Comparison of ENCODE assay signal across 1 cellular context in the genomic region with DNA sequence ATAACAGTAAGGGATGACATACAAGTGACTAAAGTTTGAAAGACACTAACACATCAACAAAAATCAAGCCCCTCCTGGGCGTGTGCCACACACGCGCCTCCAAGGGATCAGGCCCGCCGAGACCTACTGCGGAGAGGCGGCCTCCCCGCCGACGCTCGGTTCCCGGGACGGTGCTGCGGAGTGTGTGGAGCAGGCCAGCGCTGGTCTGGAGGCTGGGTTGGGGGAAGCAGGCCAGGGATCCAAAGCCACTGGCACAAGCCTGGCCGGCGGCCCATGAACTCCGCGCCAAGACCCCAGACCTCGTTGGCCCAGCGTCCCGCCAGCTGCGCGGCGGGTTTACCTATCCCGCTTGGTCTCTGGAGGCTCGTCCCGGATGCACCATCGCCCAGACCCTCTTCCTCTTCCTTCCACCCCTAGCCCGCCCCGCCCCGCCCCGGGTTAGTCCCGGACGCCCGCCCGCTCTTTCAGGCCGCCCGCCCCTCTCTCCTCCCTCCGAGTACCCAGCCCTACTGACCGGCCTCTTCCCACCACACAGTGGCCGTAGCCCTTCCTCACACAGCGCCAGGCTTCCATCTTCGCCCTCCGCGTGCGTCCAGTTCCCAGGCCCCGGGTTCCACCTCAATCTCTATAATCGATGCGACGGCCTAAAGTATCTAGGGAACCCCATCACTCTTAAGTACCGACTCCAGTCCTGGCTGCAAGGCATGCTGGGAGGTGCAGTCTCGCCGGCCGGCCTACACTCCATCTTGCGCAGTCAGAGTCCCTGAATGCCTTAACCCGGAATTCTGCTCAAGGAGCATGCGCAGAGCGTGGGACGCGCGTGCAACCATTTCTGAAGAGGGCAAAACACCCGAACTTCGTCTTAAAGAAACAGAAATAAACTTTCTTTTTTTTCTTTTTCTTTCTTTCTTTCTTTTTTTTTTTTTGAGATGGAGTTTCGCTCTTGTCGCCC.
TF ChIP-seq lines count a peak whose summit lies in the region.

A gene with protein sequence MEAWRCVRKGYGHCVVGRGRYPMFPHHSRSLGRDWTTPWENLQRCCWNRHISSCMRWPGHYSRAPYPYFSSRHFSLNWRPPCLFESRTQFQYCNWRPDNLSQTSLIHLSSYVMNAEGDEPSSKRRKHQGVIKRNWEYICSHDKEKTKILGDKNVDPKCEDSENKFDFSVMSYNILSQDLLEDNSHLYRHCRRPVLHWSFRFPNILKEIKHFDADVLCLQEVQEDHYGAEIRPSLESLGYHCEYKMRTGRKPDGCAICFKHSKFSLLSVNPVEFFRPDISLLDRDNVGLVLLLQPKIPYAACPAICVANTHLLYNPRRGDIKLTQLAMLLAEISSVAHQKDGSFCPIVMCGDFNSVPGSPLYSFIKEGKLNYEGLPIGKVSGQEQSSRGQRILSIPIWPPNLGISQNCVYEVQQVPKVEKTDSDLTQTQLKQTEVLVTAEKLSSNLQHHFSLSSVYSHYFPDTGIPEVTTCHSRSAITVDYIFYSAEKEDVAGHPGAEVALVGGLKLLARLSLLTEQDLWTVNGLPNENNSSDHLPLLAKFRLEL (minus strand): TSS at position 769 of the 952 bp plus-strand sequence. CDS start 196 bp downstream, at position 573.

TF ChIP-seq in K562, 482 proteins besides CTCF, POLR2A, EP300 and RAD21 (continued from another document and continues in another):
- TF ChIP-seq GABPB2 (CRISPR knock-in tag; conservative IDR thresholded peaks at IDR 0.05) (no peak), TAF7 (tag; IDR thresholded peaks at IDR 0.05) (peak; percentile 32; the same call in 1 of the 2 replicates), EP400 (IDR thresholded peaks at IDR 0.05) (peak; percentile 85), SRSF7 (optimal IDR thresholded peaks at IDR 0.05; ENCODE audit: low read depth, low read length) (no peak), KLF13 (tag; IDR thresholded peaks at IDR 0.05; ENCODE audit: borderline replicate concordance, low read depth) (no peak), ZNF133 (CRISPR knock-in tag; IDR thresholded peaks at IDR 0.05) (no peak), ELF1 (tag; IDR thresholded peaks at IDR 0.05) (peak; percentile 94), TRIM28 (IDR thresholded peaks at IDR 0.05) (0 out of 2 replicates have a peak, but pooled peaks have one; percentile 9), FOS (IDR thresholded peaks at IDR 0.05; ENCODE audit: extremely low read depth, insufficient read length) (no peak), FOSL1 (tag; conservative IDR thresholded peaks at IDR 0.05) (no peak), SP1 (CRISPR knock-in tag; IDR thresholded peaks at IDR 0.05) (peak; percentile 48), ZSCAN29 (IDR thresholded peaks at IDR 0.05) (no peak), NR3C1 (CRISPR knock-in tag; IDR thresholded peaks at IDR 0.05) (no peak), HMG20A (CRISPR knock-in tag; conservative IDR thresholded peaks at IDR 0.05) (no peak)
- TF ChIP-seq, protein P1, sequence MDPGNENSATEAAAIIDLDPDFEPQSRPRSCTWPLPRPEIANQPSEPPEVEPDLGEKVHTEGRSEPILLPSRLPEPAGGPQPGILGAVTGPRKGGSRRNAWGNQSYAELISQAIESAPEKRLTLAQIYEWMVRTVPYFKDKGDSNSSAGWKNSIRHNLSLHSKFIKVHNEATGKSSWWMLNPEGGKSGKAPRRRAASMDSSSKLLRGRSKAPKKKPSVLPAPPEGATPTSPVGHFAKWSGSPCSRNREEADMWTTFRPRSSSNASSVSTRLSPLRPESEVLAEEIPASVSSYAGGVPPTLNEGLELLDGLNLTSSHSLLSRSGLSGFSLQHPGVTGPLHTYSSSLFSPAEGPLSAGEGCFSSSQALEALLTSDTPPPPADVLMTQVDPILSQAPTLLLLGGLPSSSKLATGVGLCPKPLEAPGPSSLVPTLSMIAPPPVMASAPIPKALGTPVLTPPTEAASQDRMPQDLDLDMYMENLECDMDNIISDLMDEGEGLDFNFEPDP (CRISPR knock-in tag; IDR thresholded peaks at IDR 0.05) = no peak
- TF ChIP-seq, protein P2, sequence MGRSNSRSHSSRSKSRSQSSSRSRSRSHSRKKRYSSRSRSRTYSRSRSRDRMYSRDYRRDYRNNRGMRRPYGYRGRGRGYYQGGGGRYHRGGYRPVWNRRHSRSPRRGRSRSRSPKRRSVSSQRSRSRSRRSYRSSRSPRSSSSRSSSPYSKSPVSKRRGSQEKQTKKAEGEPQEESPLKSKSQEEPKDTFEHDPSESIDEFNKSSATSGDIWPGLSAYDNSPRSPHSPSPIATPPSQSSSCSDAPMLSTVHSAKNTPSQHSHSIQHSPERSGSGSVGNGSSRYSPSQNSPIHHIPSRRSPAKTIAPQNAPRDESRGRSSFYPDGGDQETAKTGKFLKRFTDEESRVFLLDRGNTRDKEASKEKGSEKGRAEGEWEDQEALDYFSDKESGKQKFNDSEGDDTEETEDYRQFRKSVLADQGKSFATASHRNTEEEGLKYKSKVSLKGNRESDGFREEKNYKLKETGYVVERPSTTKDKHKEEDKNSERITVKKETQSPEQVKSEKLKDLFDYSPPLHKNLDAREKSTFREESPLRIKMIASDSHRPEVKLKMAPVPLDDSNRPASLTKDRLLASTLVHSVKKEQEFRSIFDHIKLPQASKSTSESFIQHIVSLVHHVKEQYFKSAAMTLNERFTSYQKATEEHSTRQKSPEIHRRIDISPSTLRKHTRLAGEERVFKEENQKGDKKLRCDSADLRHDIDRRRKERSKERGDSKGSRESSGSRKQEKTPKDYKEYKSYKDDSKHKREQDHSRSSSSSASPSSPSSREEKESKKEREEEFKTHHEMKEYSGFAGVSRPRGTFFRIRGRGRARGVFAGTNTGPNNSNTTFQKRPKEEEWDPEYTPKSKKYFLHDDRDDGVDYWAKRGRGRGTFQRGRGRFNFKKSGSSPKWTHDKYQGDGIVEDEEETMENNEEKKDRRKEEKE (IDR thresholded peaks at IDR 0.05; ENCODE audit: borderline replicate concordance in 1 of 2, control insufficient read depth in 1 of 2, low read depth in 2 of 2, low read length in 1 of 2) = 0 out of 4 replicates have a peak, but pooled peaks of 1 of the 2 experiments have one; percentile 49
- TF ChIP-seq, protein P3, sequence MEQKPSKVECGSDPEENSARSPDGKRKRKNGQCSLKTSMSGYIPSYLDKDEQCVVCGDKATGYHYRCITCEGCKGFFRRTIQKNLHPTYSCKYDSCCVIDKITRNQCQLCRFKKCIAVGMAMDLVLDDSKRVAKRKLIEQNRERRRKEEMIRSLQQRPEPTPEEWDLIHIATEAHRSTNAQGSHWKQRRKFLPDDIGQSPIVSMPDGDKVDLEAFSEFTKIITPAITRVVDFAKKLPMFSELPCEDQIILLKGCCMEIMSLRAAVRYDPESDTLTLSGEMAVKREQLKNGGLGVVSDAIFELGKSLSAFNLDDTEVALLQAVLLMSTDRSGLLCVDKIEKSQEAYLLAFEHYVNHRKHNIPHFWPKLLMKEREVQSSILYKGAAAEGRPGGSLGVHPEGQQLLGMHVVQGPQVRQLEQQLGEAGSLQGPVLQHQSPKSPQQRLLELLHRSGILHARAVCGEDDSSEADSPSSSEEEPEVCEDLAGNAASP (IDR thresholded peaks at IDR 0.05) = no peak
- TF ChIP-seq, protein P4, sequence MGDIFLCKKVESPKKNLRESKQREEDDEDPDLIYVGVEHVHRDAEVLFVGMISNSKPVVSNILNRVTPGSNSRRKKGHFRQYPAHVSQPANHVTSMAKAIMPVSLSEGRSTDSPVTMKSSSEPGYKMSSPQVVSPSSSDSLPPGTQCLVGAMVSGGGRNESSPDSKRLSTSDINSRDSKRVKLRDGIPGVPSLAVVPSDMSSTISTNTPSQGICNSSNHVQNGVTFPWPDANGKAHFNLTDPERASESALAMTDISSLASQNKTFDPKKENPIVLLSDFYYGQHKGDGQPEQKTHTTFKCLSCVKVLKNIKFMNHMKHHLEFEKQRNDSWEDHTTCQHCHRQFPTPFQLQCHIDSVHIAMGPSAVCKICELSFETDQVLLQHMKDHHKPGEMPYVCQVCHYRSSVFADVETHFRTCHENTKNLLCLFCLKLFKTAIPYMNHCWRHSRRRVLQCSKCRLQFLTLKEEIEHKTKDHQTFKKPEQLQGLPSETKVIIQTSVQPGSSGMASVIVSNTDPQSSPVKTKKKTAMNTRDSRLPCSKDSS (IDR thresholded peaks at IDR 0.05; ENCODE audit: low read depth, partially characterized antibody) = no peak
- TF ChIP-seq, protein P5, sequence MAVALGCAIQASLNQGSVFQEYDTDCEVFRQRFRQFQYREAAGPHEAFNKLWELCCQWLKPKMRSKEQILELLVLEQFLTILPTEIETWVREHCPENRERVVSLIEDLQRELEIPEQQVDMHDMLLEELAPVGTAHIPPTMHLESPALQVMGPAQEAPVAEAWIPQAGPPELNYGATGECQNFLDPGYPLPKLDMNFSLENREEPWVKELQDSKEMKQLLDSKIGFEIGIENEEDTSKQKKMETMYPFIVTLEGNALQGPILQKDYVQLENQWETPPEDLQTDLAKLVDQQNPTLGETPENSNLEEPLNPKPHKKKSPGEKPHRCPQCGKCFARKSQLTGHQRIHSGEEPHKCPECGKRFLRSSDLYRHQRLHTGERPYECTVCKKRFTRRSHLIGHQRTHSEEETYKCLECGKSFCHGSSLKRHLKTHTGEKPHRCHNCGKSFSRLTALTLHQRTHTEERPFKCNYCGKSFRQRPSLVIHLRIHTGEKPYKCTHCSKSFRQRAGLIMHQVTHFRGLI (CRISPR knock-in tag; IDR thresholded peaks at IDR 0.05) = no peak; the same call in 1 of the 2 replicates
- TF ChIP-seq, protein P6, sequence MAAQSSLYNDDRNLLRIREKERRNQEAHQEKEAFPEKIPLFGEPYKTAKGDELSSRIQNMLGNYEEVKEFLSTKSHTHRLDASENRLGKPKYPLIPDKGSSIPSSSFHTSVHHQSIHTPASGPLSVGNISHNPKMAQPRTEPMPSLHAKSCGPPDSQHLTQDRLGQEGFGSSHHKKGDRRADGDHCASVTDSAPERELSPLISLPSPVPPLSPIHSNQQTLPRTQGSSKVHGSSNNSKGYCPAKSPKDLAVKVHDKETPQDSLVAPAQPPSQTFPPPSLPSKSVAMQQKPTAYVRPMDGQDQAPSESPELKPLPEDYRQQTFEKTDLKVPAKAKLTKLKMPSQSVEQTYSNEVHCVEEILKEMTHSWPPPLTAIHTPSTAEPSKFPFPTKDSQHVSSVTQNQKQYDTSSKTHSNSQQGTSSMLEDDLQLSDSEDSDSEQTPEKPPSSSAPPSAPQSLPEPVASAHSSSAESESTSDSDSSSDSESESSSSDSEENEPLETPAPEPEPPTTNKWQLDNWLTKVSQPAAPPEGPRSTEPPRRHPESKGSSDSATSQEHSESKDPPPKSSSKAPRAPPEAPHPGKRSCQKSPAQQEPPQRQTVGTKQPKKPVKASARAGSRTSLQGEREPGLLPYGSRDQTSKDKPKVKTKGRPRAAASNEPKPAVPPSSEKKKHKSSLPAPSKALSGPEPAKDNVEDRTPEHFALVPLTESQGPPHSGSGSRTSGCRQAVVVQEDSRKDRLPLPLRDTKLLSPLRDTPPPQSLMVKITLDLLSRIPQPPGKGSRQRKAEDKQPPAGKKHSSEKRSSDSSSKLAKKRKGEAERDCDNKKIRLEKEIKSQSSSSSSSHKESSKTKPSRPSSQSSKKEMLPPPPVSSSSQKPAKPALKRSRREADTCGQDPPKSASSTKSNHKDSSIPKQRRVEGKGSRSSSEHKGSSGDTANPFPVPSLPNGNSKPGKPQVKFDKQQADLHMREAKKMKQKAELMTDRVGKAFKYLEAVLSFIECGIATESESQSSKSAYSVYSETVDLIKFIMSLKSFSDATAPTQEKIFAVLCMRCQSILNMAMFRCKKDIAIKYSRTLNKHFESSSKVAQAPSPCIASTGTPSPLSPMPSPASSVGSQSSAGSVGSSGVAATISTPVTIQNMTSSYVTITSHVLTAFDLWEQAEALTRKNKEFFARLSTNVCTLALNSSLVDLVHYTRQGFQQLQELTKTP (IDR thresholded peaks at IDR 0.05; ENCODE audit: low read depth in 1 of 2, partially characterized antibody in 2 of 2) = peak in 1 of 2 experiments; percentile 82
- TF ChIP-seq, protein P7, sequence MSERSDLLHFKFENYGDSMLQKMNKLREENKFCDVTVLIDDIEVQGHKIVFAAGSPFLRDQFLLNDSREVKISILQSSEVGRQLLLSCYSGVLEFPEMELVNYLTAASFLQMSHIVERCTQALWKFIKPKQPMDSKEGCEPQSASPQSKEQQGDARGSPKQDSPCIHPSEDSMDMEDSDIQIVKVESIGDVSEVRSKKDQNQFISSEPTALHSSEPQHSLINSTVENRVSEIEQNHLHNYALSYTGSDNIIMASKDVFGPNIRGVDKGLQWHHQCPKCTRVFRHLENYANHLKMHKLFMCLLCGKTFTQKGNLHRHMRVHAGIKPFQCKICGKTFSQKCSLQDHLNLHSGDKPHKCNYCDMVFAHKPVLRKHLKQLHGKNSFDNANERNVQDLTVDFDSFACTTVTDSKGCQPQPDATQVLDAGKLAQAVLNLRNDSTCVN (CRISPR knock-in tag; IDR thresholded peaks at IDR 0.05) = 0 out of 2 replicates have a peak, but pooled peaks have one; percentile 33
- TF ChIP-seq, protein P8, sequence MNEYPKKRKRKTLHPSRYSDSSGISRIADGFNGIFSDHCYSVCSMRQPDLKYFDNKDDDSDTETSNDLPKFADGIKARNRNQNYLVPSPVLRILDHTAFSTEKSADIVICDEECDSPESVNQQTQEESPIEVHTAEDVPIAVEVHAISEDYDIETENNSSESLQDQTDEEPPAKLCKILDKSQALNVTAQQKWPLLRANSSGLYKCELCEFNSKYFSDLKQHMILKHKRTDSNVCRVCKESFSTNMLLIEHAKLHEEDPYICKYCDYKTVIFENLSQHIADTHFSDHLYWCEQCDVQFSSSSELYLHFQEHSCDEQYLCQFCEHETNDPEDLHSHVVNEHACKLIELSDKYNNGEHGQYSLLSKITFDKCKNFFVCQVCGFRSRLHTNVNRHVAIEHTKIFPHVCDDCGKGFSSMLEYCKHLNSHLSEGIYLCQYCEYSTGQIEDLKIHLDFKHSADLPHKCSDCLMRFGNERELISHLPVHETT (CRISPR knock-in tag; conservative IDR thresholded peaks at IDR 0.05 in 1 of 2, IDR thresholded peaks at IDR 0.05 in 1 of 2) = peak in 1 of 2 experiments; percentile 82; a peak in 2 of 4 replicates
- TF ChIP-seq, protein P9, sequence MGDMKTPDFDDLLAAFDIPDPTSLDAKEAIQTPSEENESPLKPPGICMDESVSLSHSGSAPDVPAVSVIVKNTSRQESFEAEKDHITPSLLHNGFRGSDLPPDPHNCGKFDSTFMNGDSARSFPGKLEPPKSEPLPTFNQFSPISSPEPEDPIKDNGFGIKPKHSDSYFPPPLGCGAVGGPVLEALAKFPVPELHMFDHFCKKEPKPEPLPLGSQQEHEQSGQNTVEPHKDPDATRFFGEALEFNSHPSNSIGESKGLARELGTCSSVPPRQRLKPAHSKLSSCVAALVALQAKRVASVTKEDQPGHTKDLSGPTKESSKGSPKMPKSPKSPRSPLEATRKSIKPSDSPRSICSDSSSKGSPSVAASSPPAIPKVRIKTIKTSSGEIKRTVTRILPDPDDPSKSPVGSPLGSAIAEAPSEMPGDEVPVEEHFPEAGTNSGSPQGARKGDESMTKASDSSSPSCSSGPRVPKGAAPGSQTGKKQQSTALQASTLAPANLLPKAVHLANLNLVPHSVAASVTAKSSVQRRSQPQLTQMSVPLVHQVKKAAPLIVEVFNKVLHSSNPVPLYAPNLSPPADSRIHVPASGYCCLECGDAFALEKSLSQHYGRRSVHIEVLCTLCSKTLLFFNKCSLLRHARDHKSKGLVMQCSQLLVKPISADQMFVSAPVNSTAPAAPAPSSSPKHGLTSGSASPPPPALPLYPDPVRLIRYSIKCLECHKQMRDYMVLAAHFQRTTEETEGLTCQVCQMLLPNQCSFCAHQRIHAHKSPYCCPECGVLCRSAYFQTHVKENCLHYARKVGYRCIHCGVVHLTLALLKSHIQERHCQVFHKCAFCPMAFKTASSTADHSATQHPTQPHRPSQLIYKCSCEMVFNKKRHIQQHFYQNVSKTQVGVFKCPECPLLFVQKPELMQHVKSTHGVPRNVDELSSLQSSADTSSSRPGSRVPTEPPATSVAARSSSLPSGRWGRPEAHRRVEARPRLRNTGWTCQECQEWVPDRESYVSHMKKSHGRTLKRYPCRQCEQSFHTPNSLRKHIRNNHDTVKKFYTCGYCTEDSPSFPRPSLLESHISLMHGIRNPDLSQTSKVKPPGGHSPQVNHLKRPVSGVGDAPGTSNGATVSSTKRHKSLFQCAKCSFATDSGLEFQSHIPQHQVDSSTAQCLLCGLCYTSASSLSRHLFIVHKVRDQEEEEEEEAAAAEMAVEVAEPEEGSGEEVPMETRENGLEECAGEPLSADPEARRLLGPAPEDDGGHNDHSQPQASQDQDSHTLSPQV (IDR thresholded peaks at IDR 0.05) = no peak; the same call in 1 of the 2 replicates
